In genomic region chr17:56142781-56143180, GRCh38 we compare ENCODE assay signal across 29 cellular contexts. TPM values are rescaled to one million over a fixed set of nuclear protein-coding genes. Genes with fewer than 3 reads are reported as not detected.
"Had no signal": no experiment of that assay in that cellular context is flagged by ENCODE, and none has a peak within 500 bp of the region (broad histone marks: within the 10 kb centered on the region; RNA-seq: fewer than 3 reads in every experiment).

No MANE protein-coding gene starts in this region.

- H3K4me1 Mint-ChIP-seq: activated B cell treated with CpG ODN at 0.5 μM for 24 hours; activated CD4-positive, alpha-beta T cell treated with anti-CD3 and anti-CD28 coated beads, Interleukin-2, amount 10 ng/mL, durations not matched to agents 24 days and 14 days; activated CD8-positive, alpha-beta memory T cell treated with anti-CD3 and anti-CD28 coated beads, Interleukin-2, amount 10 ng/mL, durations not matched to agents 7 days and 5 days; activated naive CD8-positive, alpha-beta T cell treated with anti-CD3 and anti-CD28 coated beads, Interleukin-2, amount 50 U/mL, for 24 hours had no signal

- H3K4me3 Mint-ChIP-seq: activated B cell treated with CpG ODN at 0.5 μM for 24 hours; activated CD4-positive, alpha-beta T cell treated with anti-CD3 and anti-CD28 coated beads, Interleukin-2, amount 10 ng/mL, durations not matched to agents 24 days and 14 days; activated CD8-positive, alpha-beta memory T cell treated with anti-CD3 and anti-CD28 coated beads, Interleukin-2, amount 10 ng/mL, durations not matched to agents 7 days and 5 days; activated naive CD8-positive, alpha-beta T cell treated with anti-CD3 and anti-CD28 coated beads, Interleukin-2, amount 50 U/mL, for 24 hours; activated T-cell treated with anti-CD3 and anti-CD28 coated beads, Interleukin-2, amount 50 U/mL, for 24 hours; activated T-helper 1 cell treated with anti-CD3 and anti-CD28 coated beads, Interleukin-12 subunit alpha, Interleukin-12 subunit beta, Interleukin-2, Interleukin-4 antibody, amounts not matched to agents 30 ng/mL and 10 ng/mL and 1 ng/mL, durations not matched to agents 14 hours and 24 hours and 36 hours; T-helper 1 cell treated with Interleukin-12 subunit alpha and Interleukin-12 subunit beta and Interleukin-4 antibody, amounts not matched to agents 30 μg/mL and 1 μg/mL, for 36 hours had no signal

- H3K36me3 Mint-ChIP-seq: activated CD8-positive, alpha-beta memory T cell treated with anti-CD3 and anti-CD28 coated beads, Interleukin-2, amount 10 ng/mL, durations not matched to agents 7 days and 5 days; activated naive CD4-positive, alpha-beta T cell treated with anti-CD3 and anti-CD28 coated beads, Interleukin-2, amount 50 U/mL, for 72 hours had no signal

- H3K27me3 ChIP-seq: MG63, Peyer's patch, SJCRH30 had no signal

- H3K9me3 Mint-ChIP-seq: activated B cell treated with CpG ODN at 0.5 μM for 24 hours; activated CD4-positive, alpha-beta T cell treated with anti-CD3 and anti-CD28 coated beads, Interleukin-2, amount 10 ng/mL, durations not matched to agents 24 days and 14 days; activated naive CD4-positive, alpha-beta T cell treated with anti-CD3 and anti-CD28 coated beads, Interleukin-2, amount 50 U/mL, for 72 hours; activated naive CD8-positive, alpha-beta T cell treated with anti-CD3 and anti-CD28 coated beads, Interleukin-2, amount 50 U/mL, for 24 hours; activated T-cell treated with anti-CD3 and anti-CD28 coated beads, Interleukin-2, amount 50 U/mL, for 24 hours; activated T-helper 1 cell treated with anti-CD3 and anti-CD28 coated beads, Interleukin-12 subunit alpha, Interleukin-12 subunit beta, Interleukin-2, Interleukin-4 antibody, amounts not matched to agents 30 ng/mL and 10 ng/mL and 1 ng/mL, durations not matched to agents 14 hours and 24 hours and 36 hours; T-helper 1 cell treated with Interleukin-12 subunit alpha and Interleukin-12 subunit beta and Interleukin-4 antibody, amounts not matched to agents 30 μg/mL and 1 μg/mL, for 36 hours had no signal

- H3K9me3 ChIP-seq: MG63, Peyer's patch, SJCRH30 had no signal

- H3K9ac ChIP-seq: KMS-11 had no signal

- ATAC-seq: activated CD8-positive, alpha-beta memory T cell treated with anti-CD3 and anti-CD28 coated beads, Interleukin-2, amount 10 ng/mL, durations not matched to agents 7 days and 5 days; activated naive CD4-positive, alpha-beta T cell treated with anti-CD3 and anti-CD28 coated beads, Interleukin-2, amount 50 U/mL, for 72 hours; activated naive CD8-positive, alpha-beta T cell treated with anti-CD3 and anti-CD28 coated beads, Interleukin-2, amount 50 U/mL, for 24 hours had no signal

- H3K4me1 ChIP-seq: Peyer's patch, SJCRH30 had no signal

- H3K27ac Mint-ChIP-seq: activated B cell treated with CpG ODN at 0.5 μM for 24 hours; activated CD4-positive, alpha-beta T cell treated with anti-CD3 and anti-CD28 coated beads, Interleukin-2, amount 10 ng/mL, durations not matched to agents 24 days and 14 days; activated CD8-positive, alpha-beta memory T cell treated with anti-CD3 and anti-CD28 coated beads, Interleukin-2, amount 10 ng/mL, durations not matched to agents 7 days and 5 days; activated naive CD4-positive, alpha-beta T cell treated with anti-CD3 and anti-CD28 coated beads, Interleukin-2, amount 50 U/mL, for 72 hours; activated naive CD8-positive, alpha-beta T cell treated with anti-CD3 and anti-CD28 coated beads, Interleukin-2, amount 50 U/mL, for 24 hours; activated T-cell treated with anti-CD3 and anti-CD28 coated beads, Interleukin-2, amount 50 U/mL, for 24 hours; activated T-helper 1 cell treated with anti-CD3 and anti-CD28 coated beads, Interleukin-12 subunit alpha, Interleukin-12 subunit beta, Interleukin-2, Interleukin-4 antibody, amounts not matched to agents 30 ng/mL and 10 ng/mL and 1 ng/mL, durations not matched to agents 14 hours and 24 hours and 36 hours; T-helper 1 cell treated with Interleukin-12 subunit alpha and Interleukin-12 subunit beta and Interleukin-4 antibody, amounts not matched to agents 30 μg/mL and 1 μg/mL, for 36 hours had no signal

- H3K27ac ChIP-seq: KMS-11, Peyer's patch, RWPE1, SJCRH30 had no signal

- H3K4me2 ChIP-seq: KMS-11 had no signal

- H3K27me3 Mint-ChIP-seq: activated CD4-positive, alpha-beta T cell treated with anti-CD3 and anti-CD28 coated beads, Interleukin-2, amount 10 ng/mL, durations not matched to agents 24 days and 14 days; activated CD8-positive, alpha-beta memory T cell treated with anti-CD3 and anti-CD28 coated beads, Interleukin-2, amount 10 ng/mL, durations not matched to agents 7 days and 5 days had no signal

- DNase-seq: activated B cell treated with CpG ODN at 0.5 μM for 24 hours; activated CD4-positive, alpha-beta T cell treated with anti-CD3 and anti-CD28 coated beads for 1 hour; activated CD4-positive, alpha-beta T cell treated with anti-CD3 and anti-CD28 coated beads, Interleukin-2, amount 10 ng/mL, durations not matched to agents 24 days and 14 days; activated CD4-positive, alpha-beta T cell treated with anti-CD3 and anti-CD28 coated beads, Interleukin-2, amount 50 U/mL, for 48 hours; activated CD8-positive, alpha-beta memory T cell treated with anti-CD3 and anti-CD28 coated beads, Interleukin-2, amount 10 ng/mL, durations not matched to agents 7 days and 5 days; activated effector memory CD4-positive, alpha-beta T cell treated with Interleukin-2 at 50 U/mL for 16 hours; activated naive CD4-positive, alpha-beta T cell treated with Interleukin-2 at 50 U/mL for 16 hours; activated naive CD8-positive, alpha-beta T cell treated with anti-CD3 and anti-CD28 coated beads, Interleukin-2, amount 50 U/mL, for 24 hours; activated T-cell treated with anti-CD3 and anti-CD28 coated beads, Interleukin-2, amount 50 U/mL, for 24 hours; MV-4-11; NCI-H1092 treated with DMSO at 0.1 percent for 48 hours; NCI-H1417 treated with DMSO at 0.1 percent for 48 hours; NCI-H1694; NCI-H2029; NCI-H2107; NCI-H2171 treated with DMSO at 0.1 percent for 48 hours; NCI-H510A treated with DMSO at 0.1 percent for 48 hours; NCI-H69; NK-92 treated with Interleukin-12 subunit alpha and Interleukin-12 subunit beta, amount 100 ng/mL, for 24 hours; Peyer's patch; Right ventricle myocardium superior; SJCRH30 had no signal

- H3K4me3 ChIP-seq: MG63, Peyer's patch, SJCRH30 had no signal

- H3K36me3 ChIP-seq: MG63, Peyer's patch, SJCRH30 had no signal

RNA-seq across cellular contexts. Expression of gene ANKFN1, which starts 10.5 kb away (rescaled TPM):
- total RNA-seq: activated B cell treated with CpG ODN at 0.5 μM for 24 hours; activated CD4-positive, alpha-beta T cell treated with anti-CD3 and anti-CD28 coated beads, Interleukin-2, amount 10 ng/mL, durations not matched to agents 24 days and 14 days; activated CD8-positive, alpha-beta memory T cell treated with anti-CD3 and anti-CD28 coated beads, Interleukin-2, amount 10 ng/mL, durations not matched to agents 7 days and 5 days; activated naive CD4-positive, alpha-beta T cell treated with anti-CD3 and anti-CD28 coated beads, Interleukin-2, amount 50 U/mL, for 72 hours; activated T-helper 1 cell treated with anti-CD3 and anti-CD28 coated beads, Interleukin-12 subunit alpha, Interleukin-12 subunit beta, Interleukin-2, Interleukin-4 antibody, amounts not matched to agents 30 ng/mL and 10 ng/mL and 1 ng/mL, durations not matched to agents 14 hours and 24 hours and 36 hours; cardiac septum; Right ventricle myocardium superior had no signal
